8 cellular contexts compared by ENCODE assay signal in the genomic region with DNA sequence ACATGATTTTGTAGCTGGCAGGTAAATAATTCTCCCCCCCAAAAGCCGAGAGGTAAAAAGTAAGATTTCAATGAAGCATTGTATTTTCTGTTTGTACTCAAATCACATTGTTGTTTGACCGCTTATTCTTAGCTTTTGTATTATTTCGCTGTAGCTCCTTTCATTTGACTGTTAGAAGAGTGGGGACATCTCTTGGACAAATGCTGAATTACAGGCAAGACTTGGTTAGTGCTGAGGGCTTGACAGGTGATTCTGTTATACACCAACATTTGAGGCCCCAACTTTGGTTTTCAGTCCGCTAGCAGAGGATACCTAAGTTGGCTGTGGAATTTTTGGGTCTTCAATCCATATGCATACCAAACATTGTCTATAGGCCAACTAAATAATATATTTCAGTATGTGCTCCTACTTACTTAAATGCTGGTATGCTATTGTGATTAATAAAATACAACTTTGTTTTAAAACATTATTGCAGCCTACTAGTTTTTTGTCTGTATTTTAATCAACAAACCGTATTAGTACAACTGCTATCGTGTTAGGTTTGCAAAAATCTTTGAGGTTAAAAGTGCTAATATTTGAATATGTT.
A peak's percentile ranks its signal among the peaks of the same experiment; 100 is the strongest.
DNase-seq lines count a peak whose midpoint lies in the region; ATAC-seq and TF ChIP-seq lines count a peak whose summit lies in the region.

No MANE protein-coding gene starts in this region.

- no peak overlapping the region for H3K27ac Mint-ChIP-seq in endodermal cell
- H3K27ac Mint-ChIP-seq in naive B cell: no peak overlapping the region

- H3K27ac ChIP-seq in endodermal cell (ENCODE audit: low read depth, low read length): no peak overlapping the region

- H3K4me1 Mint-ChIP-seq in endodermal cell: peaks cover 6% of the 10 kb centered on the region
- peaks cover 3 to 10% (median 4%) of the 10 kb centered on the region in 3 donors for H3K4me1 Mint-ChIP-seq in naive B cell

- no peaks in the 10 kb centered on the region for H3K9me3 ChIP-seq in endodermal cell (ENCODE audit: control insufficient read depth, low read length)

- no peaks in the 10 kb centered on the region for H3K9me3 Mint-ChIP-seq in endodermal cell
- H3K9me3 Mint-ChIP-seq in naive B cell: no peaks in the 10 kb centered on the region

- no peaks in the 10 kb centered on the region for H3K36me3 ChIP-seq in endodermal cell (ENCODE audit: control insufficient read depth, insufficient read depth, low read length)

- no peaks in the 10 kb centered on the region for H3K27me3 Mint-ChIP-seq in endodermal cell (ENCODE audit: insufficient read depth)
- no peaks in the 10 kb centered on the region for H3K27me3 Mint-ChIP-seq in naive B cell

- 34 to 65% methylated on average over 2 to 6 of the region's 6 CpGs for WGBS in endodermal cell (ENCODE audit: insufficient coverage in 1 of 2, insufficient read length in 1 of 2), 2 experiments

- H3K4me3 ChIP-seq in endodermal cell (ENCODE audit: low read length): no peak overlapping the region

- peak; percentile 98 for TF ChIP-seq CTCF in endodermal cell (conservative IDR thresholded peaks at IDR 0.05)

- H3K9ac ChIP-seq in endodermal cell (ENCODE audit: extremely low read depth, low read length, poor library complexity, severe bottlenecking): no peak overlapping the region

- H3K36me3 Mint-ChIP-seq in endodermal cell (ENCODE audit: low read depth) (peaks cover 3% of the 10 kb centered on the region), naive B cell (no peaks in the 10 kb centered on the region)

- DNase-seq in A172 (ENCODE audit: low spot score) (peak; percentile 28), EL (peak; percentile 63), NCI-H1092 (lab: John Stamatoyannopoulos, UW) (peak; percentile 60), endodermal cell (peak; percentile 80), naive B cell (peak; percentile 32), mucosa of gallbladder (ENCODE audit: low spot score) (no peak)

- ATAC-seq in SK-N-SH treated with all-trans-retinoic acid at 6 μM for 48 hours (peak; percentile 94), naive B cell (ENCODE audit: low read depth in 2 of 2) (peak; percentile 42 to 65), HG03565 (IDR thresholded peaks at IDR 0.05; ENCODE audit: unreplicated experiment) (no peak)

- H3K4me3 Mint-ChIP-seq in endodermal cell (no peak overlapping the region), naive B cell (no peak overlapping the region)

- no peaks in the 10 kb centered on the region for H3K27me3 ChIP-seq in endodermal cell (ENCODE audit: control insufficient read depth, insufficient read depth, low read length, poor library complexity, severe bottlenecking)

- H3K4me1 ChIP-seq in endodermal cell (ENCODE audit: control insufficient read depth, insufficient read depth, low read length): no peaks in the 10 kb centered on the region

TF ChIP-seq in SK-N-SH treated with all-trans-retinoic acid at 6 μM for 48 hours, 23 proteins besides CTCF, POLR2A, EP300 and RAD21:
- TF ChIP-seq, protein P1, sequence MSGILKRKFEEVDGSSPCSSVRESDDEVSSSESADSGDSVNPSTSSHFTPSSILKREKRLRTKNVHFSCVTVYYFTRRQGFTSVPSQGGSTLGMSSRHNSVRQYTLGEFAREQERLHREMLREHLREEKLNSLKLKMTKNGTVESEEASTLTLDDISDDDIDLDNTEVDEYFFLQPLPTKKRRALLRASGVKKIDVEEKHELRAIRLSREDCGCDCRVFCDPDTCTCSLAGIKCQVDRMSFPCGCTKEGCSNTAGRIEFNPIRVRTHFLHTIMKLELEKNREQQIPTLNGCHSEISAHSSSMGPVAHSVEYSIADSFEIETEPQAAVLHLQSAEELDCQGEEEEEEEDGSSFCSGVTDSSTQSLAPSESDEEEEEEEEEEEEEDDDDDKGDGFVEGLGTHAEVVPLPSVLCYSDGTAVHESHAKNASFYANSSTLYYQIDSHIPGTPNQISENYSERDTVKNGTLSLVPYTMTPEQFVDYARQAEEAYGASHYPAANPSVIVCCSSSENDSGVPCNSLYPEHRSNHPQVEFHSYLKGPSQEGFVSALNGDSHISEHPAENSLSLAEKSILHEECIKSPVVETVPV (CRISPR knock-in tag; IDR thresholded peaks at IDR 0.05): no peak
- TF ChIP-seq, protein P2, sequence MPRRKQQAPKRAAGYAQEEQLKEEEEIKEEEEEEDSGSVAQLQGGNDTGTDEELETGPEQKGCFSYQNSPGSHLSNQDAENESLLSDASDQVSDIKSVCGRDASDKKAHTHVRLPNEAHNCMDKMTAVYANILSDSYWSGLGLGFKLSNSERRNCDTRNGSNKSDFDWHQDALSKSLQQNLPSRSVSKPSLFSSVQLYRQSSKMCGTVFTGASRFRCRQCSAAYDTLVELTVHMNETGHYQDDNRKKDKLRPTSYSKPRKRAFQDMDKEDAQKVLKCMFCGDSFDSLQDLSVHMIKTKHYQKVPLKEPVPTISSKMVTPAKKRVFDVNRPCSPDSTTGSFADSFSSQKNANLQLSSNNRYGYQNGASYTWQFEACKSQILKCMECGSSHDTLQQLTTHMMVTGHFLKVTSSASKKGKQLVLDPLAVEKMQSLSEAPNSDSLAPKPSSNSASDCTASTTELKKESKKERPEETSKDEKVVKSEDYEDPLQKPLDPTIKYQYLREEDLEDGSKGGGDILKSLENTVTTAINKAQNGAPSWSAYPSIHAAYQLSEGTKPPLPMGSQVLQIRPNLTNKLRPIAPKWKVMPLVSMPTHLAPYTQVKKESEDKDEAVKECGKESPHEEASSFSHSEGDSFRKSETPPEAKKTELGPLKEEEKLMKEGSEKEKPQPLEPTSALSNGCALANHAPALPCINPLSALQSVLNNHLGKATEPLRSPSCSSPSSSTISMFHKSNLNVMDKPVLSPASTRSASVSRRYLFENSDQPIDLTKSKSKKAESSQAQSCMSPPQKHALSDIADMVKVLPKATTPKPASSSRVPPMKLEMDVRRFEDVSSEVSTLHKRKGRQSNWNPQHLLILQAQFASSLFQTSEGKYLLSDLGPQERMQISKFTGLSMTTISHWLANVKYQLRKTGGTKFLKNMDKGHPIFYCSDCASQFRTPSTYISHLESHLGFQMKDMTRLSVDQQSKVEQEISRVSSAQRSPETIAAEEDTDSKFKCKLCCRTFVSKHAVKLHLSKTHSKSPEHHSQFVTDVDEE (CRISPR knock-in tag; IDR thresholded peaks at IDR 0.05): no peak
- no peak for TF ChIP-seq CSDC2 (CRISPR knock-in tag; IDR thresholded peaks at IDR 0.05)
- TF ChIP-seq ZFP30 (CRISPR knock-in tag; IDR thresholded peaks at IDR 0.05): no peak
- TF ChIP-seq BACH2 (CRISPR knock-in tag; IDR thresholded peaks at IDR 0.05; ENCODE audit: borderline replicate concordance): no peak
- no peak for TF ChIP-seq TCF4 (CRISPR knock-in tag; IDR thresholded peaks at IDR 0.05; ENCODE audit: borderline replicate concordance)
- TF ChIP-seq ZNF565 (CRISPR knock-in tag; conservative IDR thresholded peaks at IDR 0.05; ENCODE audit: low read depth): no peak
- no peak for TF ChIP-seq ISL1 (CRISPR knock-in tag; IDR thresholded peaks at IDR 0.05)
- TF ChIP-seq ARNTL (CRISPR knock-in tag; IDR thresholded peaks at IDR 0.05; ENCODE audit: borderline replicate concordance, low read depth): no peak
- TF ChIP-seq, protein P3, sequence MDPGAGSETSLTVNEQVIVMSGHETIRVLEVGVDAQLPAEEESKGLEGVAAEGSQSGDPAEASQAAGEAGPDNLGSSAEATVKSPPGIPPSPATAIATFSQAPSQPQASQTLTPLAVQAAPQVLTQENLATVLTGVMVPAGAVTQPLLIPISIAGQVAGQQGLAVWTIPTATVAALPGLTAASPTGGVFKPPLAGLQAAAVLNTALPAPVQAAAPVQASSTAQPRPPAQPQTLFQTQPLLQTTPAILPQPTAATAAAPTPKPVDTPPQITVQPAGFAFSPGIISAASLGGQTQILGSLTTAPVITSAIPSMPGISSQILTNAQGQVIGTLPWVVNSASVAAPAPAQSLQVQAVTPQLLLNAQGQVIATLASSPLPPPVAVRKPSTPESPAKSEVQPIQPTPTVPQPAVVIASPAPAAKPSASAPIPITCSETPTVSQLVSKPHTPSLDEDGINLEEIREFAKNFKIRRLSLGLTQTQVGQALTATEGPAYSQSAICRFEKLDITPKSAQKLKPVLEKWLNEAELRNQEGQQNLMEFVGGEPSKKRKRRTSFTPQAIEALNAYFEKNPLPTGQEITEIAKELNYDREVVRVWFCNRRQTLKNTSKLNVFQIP (CRISPR knock-in tag; IDR thresholded peaks at IDR 0.05; ENCODE audit: borderline replicate concordance, low read depth): no peak
- TF ChIP-seq TOX (CRISPR knock-in tag; IDR thresholded peaks at IDR 0.05; ENCODE audit: borderline replicate concordance): no peak
- TF ChIP-seq ESRRG (CRISPR knock-in tag; IDR thresholded peaks at IDR 0.05): no peak
- no peak for TF ChIP-seq PPARA (CRISPR knock-in tag; IDR thresholded peaks at IDR 0.05; ENCODE audit: borderline replicate concordance)
- no peak for TF ChIP-seq RARB (CRISPR knock-in tag; IDR thresholded peaks at IDR 0.05)
- no peak for TF ChIP-seq OSR1 (CRISPR knock-in tag; IDR thresholded peaks at IDR 0.05)
- TF ChIP-seq, protein P4, sequence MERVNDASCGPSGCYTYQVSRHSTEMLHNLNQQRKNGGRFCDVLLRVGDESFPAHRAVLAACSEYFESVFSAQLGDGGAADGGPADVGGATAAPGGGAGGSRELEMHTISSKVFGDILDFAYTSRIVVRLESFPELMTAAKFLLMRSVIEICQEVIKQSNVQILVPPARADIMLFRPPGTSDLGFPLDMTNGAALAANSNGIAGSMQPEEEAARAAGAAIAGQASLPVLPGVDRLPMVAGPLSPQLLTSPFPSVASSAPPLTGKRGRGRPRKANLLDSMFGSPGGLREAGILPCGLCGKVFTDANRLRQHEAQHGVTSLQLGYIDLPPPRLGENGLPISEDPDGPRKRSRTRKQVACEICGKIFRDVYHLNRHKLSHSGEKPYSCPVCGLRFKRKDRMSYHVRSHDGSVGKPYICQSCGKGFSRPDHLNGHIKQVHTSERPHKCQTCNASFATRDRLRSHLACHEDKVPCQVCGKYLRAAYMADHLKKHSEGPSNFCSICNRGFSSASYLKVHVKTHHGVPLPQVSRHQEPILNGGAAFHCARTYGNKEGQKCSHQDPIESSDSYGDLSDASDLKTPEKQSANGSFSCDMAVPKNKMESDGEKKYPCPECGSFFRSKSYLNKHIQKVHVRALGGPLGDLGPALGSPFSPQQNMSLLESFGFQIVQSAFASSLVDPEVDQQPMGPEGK (CRISPR knock-in tag; IDR thresholded peaks at IDR 0.05; ENCODE audit: borderline replicate concordance): no peak
- TF ChIP-seq GLIS3 (CRISPR knock-in tag; IDR thresholded peaks at IDR 0.05): no peak
- no peak for TF ChIP-seq ZFP3 (CRISPR knock-in tag; IDR thresholded peaks at IDR 0.05)
- TF ChIP-seq ZNF8 (CRISPR knock-in tag; IDR thresholded peaks at IDR 0.05): no peak
- no peak for TF ChIP-seq ZNF70 (CRISPR knock-in tag; IDR thresholded peaks at IDR 0.05)
